8 cellular contexts compared by ENCODE assay signal in the genomic region with DNA sequence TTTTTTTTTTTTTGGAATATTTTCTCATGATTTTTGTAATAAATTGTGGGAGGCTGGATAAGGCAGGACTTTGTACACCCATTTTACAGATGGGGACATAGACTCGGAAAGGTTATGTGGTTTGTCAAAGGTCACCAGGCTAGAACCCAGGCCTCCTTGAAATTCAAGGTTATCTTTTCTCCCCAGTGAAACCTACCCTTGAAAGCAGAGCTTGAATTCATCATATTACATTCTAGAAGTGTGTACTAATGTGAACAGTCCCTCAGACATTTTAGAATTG. TPM values are rescaled to one million over a fixed set of nuclear protein-coding genes. Genes with fewer than 3 reads are reported as not detected.
DNase-seq lines count a peak whose midpoint lies in the region; ATAC-seq, FAIRE-seq and TF ChIP-seq lines count a peak whose summit lies in the region.

No MANE protein-coding gene starts in this region.

- H3K27ac Mint-ChIP-seq in HFFc6 (peak overlapping the region; percentile 59), astrocyte (ENCODE audit: unreplicated experiment) (peak overlapping the region; percentile 47), nephron (peak overlapping the region; percentile 95 to 100 (median 98))

- peak overlapping the region; percentile 87 for H3K27ac ChIP-seq in astrocyte (ENCODE audit: low read depth, low read length)

- H2AFZ ChIP-seq in astrocyte (ENCODE audit: low read depth, low read length): no peak overlapping the region

- FAIRE-seq in astrocyte (lab: Jason Lieb, UNC): no peak

- ATAC-seq in HG02840 (IDR thresholded peaks at IDR 0.05; ENCODE audit: low FRiP score, unreplicated experiment): no peak

- H3K9me3 Mint-ChIP-seq in HFFc6 (no peaks in the 10 kb centered on the region), astrocyte (ENCODE audit: unreplicated experiment) (no peaks in the 10 kb centered on the region), nephron (no peaks in the 10 kb centered on the region)

- H3K4me3 ChIP-seq in AG10803 (ENCODE audit: low read length) (peak overlapping the region; percentile 83), astrocyte (ENCODE audit: insufficient read depth, low read depth, low read length) (no peak overlapping the region)

- no peak for TF ChIP-seq CTCF in AG10803 (conservative IDR thresholded peaks at IDR 0.05; ENCODE audit: low read length)
- no peak for TF ChIP-seq CTCF in HFFc6 (IDR thresholded peaks at IDR 0.05)
- TF ChIP-seq CTCF in astrocyte (IDR thresholded peaks at IDR 0.05; ENCODE audit: insufficient read depth, low read depth, low read length): no peak
- TF ChIP-seq CTCF in nephron (IDR thresholded peaks at IDR 0.05; ENCODE audit: unreplicated experiment in 3 of 3): no peak

- peaks cover 16% of the 10 kb centered on the region for H4K20me1 ChIP-seq in astrocyte (ENCODE audit: insufficient read depth, low read length)

- H3K4me2 ChIP-seq in astrocyte (ENCODE audit: low read length): peak overlapping the region; percentile 47

- peaks cover 26% of the 10 kb centered on the region for H3K4me1 Mint-ChIP-seq in HFFc6 (ENCODE audit: low read depth)
- no peaks in the 10 kb centered on the region for H3K4me1 Mint-ChIP-seq in astrocyte (ENCODE audit: low read depth, unreplicated experiment)
- peaks cover 20% of the 10 kb centered on the region for H3K4me1 Mint-ChIP-seq in nephron

- H3K9me3 ChIP-seq in astrocyte (ENCODE audit: insufficient read depth, low read depth, low read length): no peaks in the 10 kb centered on the region

- peaks cover 79% of the 10 kb centered on the region for H3K79me2 ChIP-seq in astrocyte (ENCODE audit: insufficient read depth, low read length)

- peaks cover 13% of the 10 kb centered on the region for H3K4me1 ChIP-seq in astrocyte (ENCODE audit: insufficient read depth, low read length)

- H3K36me3 Mint-ChIP-seq in HFFc6 (ENCODE audit: low read depth) (peaks cover 30% of the 10 kb centered on the region), astrocyte (ENCODE audit: low read depth, unreplicated experiment) (peaks cover 2% of the 10 kb centered on the region), nephron (ENCODE audit: low read depth) (peaks cover 15% of the 10 kb centered on the region)

- peaks cover under 1% of the 10 kb centered on the region for H3K36me3 ChIP-seq in astrocyte (ENCODE audit: insufficient read depth, low read length)

- H3K4me3 Mint-ChIP-seq in HFFc6 (peak overlapping the region; percentile 93), astrocyte (ENCODE audit: unreplicated experiment) (no peak overlapping the region), nephron (peak overlapping the region; percentile 29 to 41 (median 33))

- H3K9ac ChIP-seq in astrocyte (ENCODE audit: low read length): no peak overlapping the region

- DNase-seq in AG10803 (ENCODE audit: low read depth) (no peak), HFFc6 (no peak), astrocyte (ENCODE audit: low read depth) (no peak), T1000 (lab: John Stamatoyannopoulos, UW) (no peak), germinal center (ENCODE audit: low spot score) (no peak), cerebellar cortex (ENCODE audit: low spot score) (no peak)

- no peaks in the 10 kb centered on the region for H3K27me3 ChIP-seq in astrocyte (ENCODE audit: insufficient read depth, low read length)

- peaks cover 2% of the 10 kb centered on the region for H3K27me3 Mint-ChIP-seq in HFFc6 (ENCODE audit: insufficient read depth)
- H3K27me3 Mint-ChIP-seq in astrocyte (ENCODE audit: low read depth, unreplicated experiment): no peaks in the 10 kb centered on the region
- no peaks in the 10 kb centered on the region for H3K27me3 Mint-ChIP-seq in nephron (ENCODE audit: low read depth)

RNA-seq across cellular contexts. Expression of gene ARID5B, which starts 3.9 kb away (rescaled TPM):
- 100 to 1,000 TPM; 102 to 142 (median 131) TPM for total RNA-seq in HFFc6 (2021; fragmentation: NEBNext Ultra II Directional; extraction: Animal tissue kit (Norgen Biotek cat#: 25700))
- 64.6 and 66.0 TPM in 2 replicates for total RNA-seq in astrocyte

Comparison
In these comparisons a context has a peak if more than half of its experiments do, and no peak if none do; other contexts are left out.
1. H3K27ac Mint-ChIP-seq: peak in every context shown above with its lines; median percentile 98 in nephron; 59 in HFFc6; 47 in astrocyte.